ENCODE assay signal across 30 cellular contexts in genomic region chr19:49130325-49130724, GRCh38. TPM values are rescaled to one million over a fixed set of nuclear protein-coding genes. Genes with fewer than 3 reads are reported as not detected.
"Had no signal": no experiment of that assay in that cellular context is flagged by ENCODE, and none has a peak within 500 bp of the region (broad histone marks: within the 10 kb centered on the region; RNA-seq: fewer than 3 reads in every experiment).

No MANE protein-coding gene starts in this region.

- H3K9me3 Mint-ChIP-seq: immature natural killer cell; mesothelial cell of epicardium; naive thymus-derived CD8-positive, alpha-beta T cell; stimulated activated naive CD8-positive, alpha-beta T cell treated with anti-CD3 and anti-CD28 coated beads, Interleukin-15, Interleukin-2, amounts not matched to agents 100 ng/mL and 50 ng/mL, for 24 hours had no signal

- H3K36me3 ChIP-seq: heart right ventricle, neutrophil, pancreas, right lobe of liver, thoracic aorta, tibial nerve, upper lobe of right lung, uterus had no signal

- H3K27me3 ChIP-seq: esophagus squamous epithelium, pancreas, right lobe of liver, upper lobe of right lung, uterus had no signal

- H3K9me3 ChIP-seq: esophagus squamous epithelium, heart right ventricle, neutrophil, pancreas, right lobe of liver, thoracic aorta, tibial nerve, upper lobe of right lung, uterus had no signal

- H3K4me3 Mint-ChIP-seq: mesothelial cell of epicardium; stimulated activated naive CD8-positive, alpha-beta T cell treated with anti-CD3 and anti-CD28 coated beads, Interleukin-15, Interleukin-2, amounts not matched to agents 100 ng/mL and 50 ng/mL, for 24 hours had no signal

- H3K4me3 ChIP-seq: coronary artery, esophagus squamous epithelium, heart right ventricle, lung, pancreas, right lobe of liver, thoracic aorta, tibial nerve, upper lobe of right lung, uterus had no signal

- ATAC-seq: heart right ventricle; naive thymus-derived CD8-positive, alpha-beta T cell; pancreas; right lobe of liver; stimulated activated naive B cell treated with anti-CD40 and anti-IgM and Interleukin-4, amounts not matched to agents 10 μg/mL and 1 μg/mL and 100 μg/mL, for 72 hours; upper lobe of right lung had no signal

- H3K36me3 Mint-ChIP-seq: immature natural killer cell; naive thymus-derived CD8-positive, alpha-beta T cell had no signal

- H3K27ac Mint-ChIP-seq: immature natural killer cell; mesothelial cell of epicardium; stimulated activated naive B cell treated with anti-CD40 and anti-IgM and Interleukin-4, amounts not matched to agents 10 μg/mL and 1 μg/mL and 100 μg/mL, for 72 hours; stimulated activated naive CD8-positive, alpha-beta T cell treated with anti-CD3 and anti-CD28 coated beads, Interleukin-15, Interleukin-2, amounts not matched to agents 100 ng/mL and 50 ng/mL, for 24 hours had no signal

- FAIRE-seq: endothelial cell of umbilical vein, pancreas, small intestine had no signal

- H3K27ac ChIP-seq: coronary artery, esophagus squamous epithelium, heart right ventricle, neutrophil, pancreas, right lobe of liver, thoracic aorta, tibial nerve, upper lobe of right lung, uterus had no signal

- DNase-seq: dermis blood vessel endothelial cell; effector memory CD4-positive, alpha-beta T cell; esophagus squamous epithelium; foreskin melanocyte; glutamatergic neuron; heart right ventricle; hippocampal formation; immature natural killer cell; islet precursor cell; mesenchymal stem cell; pancreas; right lobe of liver; small intestine; stimulated activated CD4-positive, alpha-beta T cell treated with anti-CD3 and anti-CD28 coated beads, Interleukin-15, amount 100 ng/mL, for 24 hours; stimulated activated CD4-positive, alpha-beta T cell treated with anti-CD3 and anti-CD28 coated beads, Interleukin-2, amount 100 ng/mL, for 48 hours; stimulated activated naive B cell treated with anti-CD40 and anti-IgM and Interleukin-4, amounts not matched to agents 10 μg/mL and 1 μg/mL and 100 μg/mL, for 72 hours; upper lobe of right lung; uterus had no signal

RNA-seq across cellular contexts. Expression of gene C19orf73, which starts 11.4 kb away (rescaled TPM):
- total RNA-seq: endothelial cell of umbilical vein, myocyte, thoracic aorta, uterus had no signal

RNA-seq across cellular contexts. Expression of gene HRC, which starts 24.9 kb away (rescaled TPM):
- total RNA-seq: dermis blood vessel endothelial cell; endothelial cell of umbilical vein; epithelial cell of proximal tubule; naive thymus-derived CD8-positive, alpha-beta T cell had no signal
- polyA plus RNA-seq: endothelial cell of umbilical vein; immature natural killer cell; naive thymus-derived CD8-positive, alpha-beta T cell; neural cell had no signal

RNA-seq across cellular contexts. Expression of gene TRPM4, which starts 27.3 kb away (rescaled TPM):
- total RNA-seq: naive thymus-derived CD8-positive, alpha-beta T cell had no signal
- polyA plus RNA-seq: naive thymus-derived CD8-positive, alpha-beta T cell had no signal
